1 cellular context compared by ENCODE assay signal in the genomic region with DNA sequence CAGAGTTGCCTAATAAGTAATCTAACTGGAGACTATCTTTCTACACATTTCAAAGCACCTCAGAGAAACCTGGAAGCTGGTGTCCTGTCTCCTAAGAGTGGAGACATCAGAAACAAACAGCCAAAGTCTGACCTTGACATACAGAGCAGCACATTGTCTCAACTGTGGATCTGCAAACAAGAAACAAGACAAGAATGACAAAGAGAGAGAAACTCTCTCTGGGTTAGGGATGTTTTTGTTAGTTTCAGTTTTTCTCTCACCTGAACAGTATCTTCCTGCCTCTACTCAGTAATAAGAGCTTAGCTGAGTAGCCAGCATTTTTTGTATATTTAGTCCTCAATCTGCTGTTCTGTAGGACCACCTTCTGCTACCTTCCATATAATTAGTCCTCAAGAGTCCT.
A peak's percentile ranks its signal among the peaks of the same experiment; 100 is the strongest.
TF ChIP-seq lines count a peak whose summit lies in the region.

No MANE protein-coding gene starts in this region.

TF ChIP-seq in HepG2, 621 proteins besides CTCF, POLR2A, EP300 and RAD21:
- TF ChIP-seq SOX13 (IDR thresholded peaks at IDR 0.05) (no peak), SOX13 (CRISPR knock-in tag; conservative IDR thresholded peaks at IDR 0.05 in 1 of 2, IDR thresholded peaks at IDR 0.05 in 1 of 2) (peak in 1 of 2 experiments; percentile 62; a peak in 2 of 4 replicates), SOX6 (IDR thresholded peaks at IDR 0.05) (no peak), SOX6 (CRISPR knock-in tag; IDR thresholded peaks at IDR 0.05) (0 out of 2 replicates have a peak, but pooled peaks have one; percentile 17), KAT7 (CRISPR knock-in tag; IDR thresholded peaks at IDR 0.05; ENCODE audit: borderline replicate concordance) (no peak), GTF2F1 (IDR thresholded peaks at IDR 0.05; ENCODE audit: low read length) (no peak)
